Comparison of ENCODE assay signal across 8 cellular contexts in genomic region chr2:178413472-178414265, GRCh38. TPM values are rescaled to one million over a fixed set of nuclear protein-coding genes. Genes with fewer than 3 reads are reported as not detected.
A peak's percentile ranks its signal among the peaks of the same experiment; 100 is the strongest.
DNase-seq lines count a peak whose midpoint lies in the region; ATAC-seq and TF ChIP-seq lines count a peak whose summit lies in the region.

No MANE protein-coding gene starts in this region.

- H3K9me3 Mint-ChIP-seq in CD4-positive, alpha-beta T cell, result no peaks in the 10 kb centered on the region
- no peaks in the 10 kb centered on the region for H3K9me3 Mint-ChIP-seq in activated CD8-positive, alpha-beta memory T cell treated with anti-CD3 and anti-CD28 coated beads, Interleukin-2, amount 10 ng/mL, durations not matched to agents 7 days and 5 days (ENCODE audit: low read depth)
- H3K9me3 Mint-ChIP-seq in endodermal cell, result no peaks in the 10 kb centered on the region

- intact Hi-C loops in CD4-positive, alpha-beta T cell (cut with DNase I, micrococcal nuclease), result loop anchor here (2.0 kb wide), 3 partner anchors 17 to 301 kb away; partner anchors contain the start of gene RBM45 (in 1 of the 2)

- H3K27me3 Mint-ChIP-seq in CD4-positive, alpha-beta T cell, result no peaks in the 10 kb centered on the region
- no peaks in the 10 kb centered on the region for H3K27me3 Mint-ChIP-seq in activated CD8-positive, alpha-beta memory T cell treated with anti-CD3 and anti-CD28 coated beads, Interleukin-2, amount 10 ng/mL, durations not matched to agents 7 days and 5 days
- no peaks in the 10 kb centered on the region for H3K27me3 Mint-ChIP-seq in endodermal cell (ENCODE audit: insufficient read depth)

- peak; percentile 40 to 71 (median 58) for DNase-seq in CD4-positive, alpha-beta T cell
- DNase-seq in NCI-H82 (lab: John Stamatoyannopoulos, UW) (peak; percentile 92), endodermal cell (peak; percentile 92), mesenteric fat pad (ENCODE audit: low spot score) (peak; percentile 92)
- peak; percentile 90 for DNase-seq in activated CD8-positive, alpha-beta memory T cell treated with anti-CD3 and anti-CD28 coated beads, Interleukin-2, amount 10 ng/mL, durations not matched to agents 7 days and 5 days
- peak; percentile 57 for DNase-seq in stimulated activated CD8-positive, alpha-beta memory T cell treated with anti-CD3 and anti-CD28 coated beads, Interleukin-15, amount 100 ng/mL, for 1 hour (ENCODE audit: low read depth)

- ATAC-seq in CD4-positive, alpha-beta T cell (ENCODE audit: poor library complexity), result peak; percentile 80
- peak; percentile 84 for ATAC-seq in GM19397 (IDR thresholded peaks at IDR 0.05; ENCODE audit: unreplicated experiment)
- ATAC-seq in HG03558 (IDR thresholded peaks at IDR 0.05; ENCODE audit: extremely low read depth, unreplicated experiment), result peak; percentile 40
- ATAC-seq in activated CD8-positive, alpha-beta memory T cell treated with anti-CD3 and anti-CD28 coated beads, Interleukin-2, amount 10 ng/mL, durations not matched to agents 7 days and 5 days, result peak; percentile 82

- TF ChIP-seq CTCF in CD4-positive, alpha-beta T cell (IDR thresholded peaks at IDR 0.05), result no peak
- peak; percentile 10 for TF ChIP-seq CTCF in endodermal cell (conservative IDR thresholded peaks at IDR 0.05)

- H3K4me1 ChIP-seq in endodermal cell (ENCODE audit: control insufficient read depth, insufficient read depth, low read length), result no peaks in the 10 kb centered on the region

- peak overlapping the region; percentile 81 for H3K27ac Mint-ChIP-seq in CD4-positive, alpha-beta T cell
- peak overlapping the region; percentile 94 for H3K27ac Mint-ChIP-seq in activated CD8-positive, alpha-beta memory T cell treated with anti-CD3 and anti-CD28 coated beads, Interleukin-2, amount 10 ng/mL, durations not matched to agents 7 days and 5 days
- peak overlapping the region; percentile 98 for H3K27ac Mint-ChIP-seq in endodermal cell

- H3K4me3 Mint-ChIP-seq in CD4-positive, alpha-beta T cell, result peak overlapping the region; percentile 91
- peak overlapping the region; percentile 81 for H3K4me3 Mint-ChIP-seq in activated CD8-positive, alpha-beta memory T cell treated with anti-CD3 and anti-CD28 coated beads, Interleukin-2, amount 10 ng/mL, durations not matched to agents 7 days and 5 days
- H3K4me3 Mint-ChIP-seq in endodermal cell, result peak overlapping the region; percentile 86

- peak overlapping the region; percentile 65 for H3K27ac ChIP-seq in CD4-positive, alpha-beta T cell (ENCODE audit: low read depth, low read length)
- H3K27ac ChIP-seq in endodermal cell (ENCODE audit: low read depth, low read length), result peak overlapping the region; percentile 89

- CTCF ChIA-PET in CD4-positive, alpha-beta T cell (lab: Charles Lee), result interaction anchor here (1.3 to 2.4 kb wide), 12 partner anchors 10 to 107 kb away, joined by 3 to 24 read pairs (median 7); partner anchors contain the start of genes PJVK and PRKRA
- CTCF ChIA-PET in activated CD8-positive, alpha-beta memory T cell treated with anti-CD3 and anti-CD28 coated beads, Interleukin-2, amount 10 ng/mL, durations not matched to agents 7 days and 5 days (lab: Charles Lee), result interaction anchor here (0.9 to 8.5 kb wide), 24 partner anchors 10 to 301 kb away, joined by 3 to 150 read pairs (median 6); partner anchors contain the start of genes PJVK, PRKRA and RBM45

- H3K4me3 ChIP-seq in endodermal cell (ENCODE audit: low read length), result peak overlapping the region; percentile 93

- peak overlapping the region; percentile 87 for H3K9ac ChIP-seq in endodermal cell (ENCODE audit: extremely low read depth, low read length, poor library complexity, severe bottlenecking)

- POLR2A ChIA-PET in CD4-positive, alpha-beta T cell (lab: Charles Lee), result interaction anchor here (1.0 to 3.0 kb wide), 4 partner anchors 9 to 37 kb away, joined by 3 to 45 read pairs (median 7); partner anchors contain the start of genes PJVK and PRKRA

- H3K27me3 ChIP-seq in CD4-positive, alpha-beta T cell (ENCODE audit: control insufficient read depth, insufficient read depth, low read length), result no peaks in the 10 kb centered on the region
- H3K27me3 ChIP-seq in endodermal cell (ENCODE audit: control insufficient read depth, insufficient read depth, low read length, poor library complexity, severe bottlenecking), result no peaks in the 10 kb centered on the region

- 0 to 2% methylated on average over 10 to 45 of the region's 45 CpGs for WGBS in endodermal cell (ENCODE audit: insufficient coverage in 1 of 2, insufficient read length in 1 of 2), 2 experiments

- no peaks in the 10 kb centered on the region for H3K9me3 ChIP-seq in CD4-positive, alpha-beta T cell (ENCODE audit: control insufficient read depth, low read length)
- no peaks in the 10 kb centered on the region for H3K9me3 ChIP-seq in endodermal cell (ENCODE audit: control insufficient read depth, low read length)

- peaks cover 26% of the 10 kb centered on the region for H3K4me1 Mint-ChIP-seq in CD4-positive, alpha-beta T cell (ENCODE audit: low read depth)
- H3K4me1 Mint-ChIP-seq in activated CD8-positive, alpha-beta memory T cell treated with anti-CD3 and anti-CD28 coated beads, Interleukin-2, amount 10 ng/mL, durations not matched to agents 7 days and 5 days, result peaks cover 64% of the 10 kb centered on the region
- H3K4me1 Mint-ChIP-seq in endodermal cell, result peaks cover 6% of the 10 kb centered on the region

- H3K36me3 ChIP-seq in endodermal cell (ENCODE audit: control insufficient read depth, insufficient read depth, low read length), result no peaks in the 10 kb centered on the region

- no peaks in the 10 kb centered on the region for H3K36me3 Mint-ChIP-seq in CD4-positive, alpha-beta T cell (ENCODE audit: low read depth)
- H3K36me3 Mint-ChIP-seq in activated CD8-positive, alpha-beta memory T cell treated with anti-CD3 and anti-CD28 coated beads, Interleukin-2, amount 10 ng/mL, durations not matched to agents 7 days and 5 days, result peaks cover 21% of the 10 kb centered on the region
- H3K36me3 Mint-ChIP-seq in endodermal cell (ENCODE audit: low read depth), result no peaks in the 10 kb centered on the region

RNA-seq across cellular contexts. Expression of gene PRKRA, which starts 37.3 kb away (rescaled TPM):
- total RNA-seq in CD4-positive, alpha-beta T cell, result 100 to 1,000 TPM; 118 to 120 TPM
- total RNA-seq in activated CD8-positive, alpha-beta memory T cell treated with anti-CD3 and anti-CD28 coated beads, Interleukin-2, amount 10 ng/mL, durations not matched to agents 7 days and 5 days, result 10 to 100 TPM; 33.5 to 37.5 TPM
- total RNA-seq in endodermal cell (10 to 100 TPM; 66.4 to 74.4 TPM), mesenteric fat pad (42.6 TPM)
- 85.6 TPM for polyA plus RNA-seq in endodermal cell (2013, experiment 1 of 2)
- 75.3 TPM for polyA plus RNA-seq in endodermal cell (2013, experiment 2 of 2)

RNA-seq across cellular contexts. Expression of gene PJVK, which starts 37.5 kb away (rescaled TPM):
- total RNA-seq in CD4-positive, alpha-beta T cell, result 1 to 10 TPM; 3.8 to 4.2 TPM
- total RNA-seq in activated CD8-positive, alpha-beta memory T cell treated with anti-CD3 and anti-CD28 coated beads, Interleukin-2, amount 10 ng/mL, durations not matched to agents 7 days and 5 days, result 1 to 10 TPM; 1.8 to 1.9 TPM
- total RNA-seq in endodermal cell (1 to 10 TPM; 5.5 to 6.3 TPM), mesenteric fat pad (2.1 TPM)
- 2.1 TPM for polyA plus RNA-seq in endodermal cell (2013, experiment 1 of 2)
- 3.6 TPM for polyA plus RNA-seq in endodermal cell (2013, experiment 2 of 2)

Comparison
In these comparisons a context has a peak if more than half of its experiments do, and no peak if none do; other contexts are left out.
1. Peak in every context shown above with its lines: DNase-seq, ATAC-seq, H3K4me3 ChIP-seq and H3K27ac ChIP-seq.